1 cellular context compared by ENCODE assay signal in genomic region chr11:78045851-78046485, GRCh38.
TF ChIP-seq lines count a peak whose summit lies in the region.

No MANE protein-coding gene starts in this region.

TF ChIP-seq in WTC11, 78 proteins besides CTCF, POLR2A, EP300 and RAD21 (continued from another document):
- TF ChIP-seq, protein P1, sequence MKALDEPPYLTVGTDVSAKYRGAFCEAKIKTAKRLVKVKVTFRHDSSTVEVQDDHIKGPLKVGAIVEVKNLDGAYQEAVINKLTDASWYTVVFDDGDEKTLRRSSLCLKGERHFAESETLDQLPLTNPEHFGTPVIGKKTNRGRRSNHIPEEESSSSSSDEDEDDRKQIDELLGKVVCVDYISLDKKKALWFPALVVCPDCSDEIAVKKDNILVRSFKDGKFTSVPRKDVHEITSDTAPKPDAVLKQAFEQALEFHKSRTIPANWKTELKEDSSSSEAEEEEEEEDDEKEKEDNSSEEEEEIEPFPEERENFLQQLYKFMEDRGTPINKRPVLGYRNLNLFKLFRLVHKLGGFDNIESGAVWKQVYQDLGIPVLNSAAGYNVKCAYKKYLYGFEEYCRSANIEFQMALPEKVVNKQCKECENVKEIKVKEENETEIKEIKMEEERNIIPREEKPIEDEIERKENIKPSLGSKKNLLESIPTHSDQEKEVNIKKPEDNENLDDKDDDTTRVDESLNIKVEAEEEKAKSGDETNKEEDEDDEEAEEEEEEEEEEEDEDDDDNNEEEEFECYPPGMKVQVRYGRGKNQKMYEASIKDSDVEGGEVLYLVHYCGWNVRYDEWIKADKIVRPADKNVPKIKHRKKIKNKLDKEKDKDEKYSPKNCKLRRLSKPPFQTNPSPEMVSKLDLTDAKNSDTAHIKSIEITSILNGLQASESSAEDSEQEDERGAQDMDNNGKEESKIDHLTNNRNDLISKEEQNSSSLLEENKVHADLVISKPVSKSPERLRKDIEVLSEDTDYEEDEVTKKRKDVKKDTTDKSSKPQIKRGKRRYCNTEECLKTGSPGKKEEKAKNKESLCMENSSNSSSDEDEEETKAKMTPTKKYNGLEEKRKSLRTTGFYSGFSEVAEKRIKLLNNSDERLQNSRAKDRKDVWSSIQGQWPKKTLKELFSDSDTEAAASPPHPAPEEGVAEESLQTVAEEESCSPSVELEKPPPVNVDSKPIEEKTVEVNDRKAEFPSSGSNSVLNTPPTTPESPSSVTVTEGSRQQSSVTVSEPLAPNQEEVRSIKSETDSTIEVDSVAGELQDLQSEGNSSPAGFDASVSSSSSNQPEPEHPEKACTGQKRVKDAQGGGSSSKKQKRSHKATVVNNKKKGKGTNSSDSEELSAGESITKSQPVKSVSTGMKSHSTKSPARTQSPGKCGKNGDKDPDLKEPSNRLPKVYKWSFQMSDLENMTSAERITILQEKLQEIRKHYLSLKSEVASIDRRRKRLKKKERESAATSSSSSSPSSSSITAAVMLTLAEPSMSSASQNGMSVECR (CRISPR knock-in tag; IDR thresholded peaks at IDR 0.05; ENCODE audit: borderline replicate concordance) = 0 out of 2 replicates have a peak, but pooled peaks have one; percentile 23
- TF ChIP-seq OVOL2 (CRISPR knock-in tag; IDR thresholded peaks at IDR 0.05; ENCODE audit: borderline replicate concordance) = no peak
- no peak for TF ChIP-seq ZBTB43 (CRISPR knock-in tag; IDR thresholded peaks at IDR 0.05)
- no peak for TF ChIP-seq ZNF219 (CRISPR knock-in tag; IDR thresholded peaks at IDR 0.05; ENCODE audit: borderline replicate concordance)
- TF ChIP-seq MXD4 (CRISPR knock-in tag; IDR thresholded peaks at IDR 0.05; ENCODE audit: borderline replicate concordance) = no peak
- no peak for TF ChIP-seq JAZF1 (CRISPR knock-in tag; IDR thresholded peaks at IDR 0.05)
- TF ChIP-seq, protein P2, sequence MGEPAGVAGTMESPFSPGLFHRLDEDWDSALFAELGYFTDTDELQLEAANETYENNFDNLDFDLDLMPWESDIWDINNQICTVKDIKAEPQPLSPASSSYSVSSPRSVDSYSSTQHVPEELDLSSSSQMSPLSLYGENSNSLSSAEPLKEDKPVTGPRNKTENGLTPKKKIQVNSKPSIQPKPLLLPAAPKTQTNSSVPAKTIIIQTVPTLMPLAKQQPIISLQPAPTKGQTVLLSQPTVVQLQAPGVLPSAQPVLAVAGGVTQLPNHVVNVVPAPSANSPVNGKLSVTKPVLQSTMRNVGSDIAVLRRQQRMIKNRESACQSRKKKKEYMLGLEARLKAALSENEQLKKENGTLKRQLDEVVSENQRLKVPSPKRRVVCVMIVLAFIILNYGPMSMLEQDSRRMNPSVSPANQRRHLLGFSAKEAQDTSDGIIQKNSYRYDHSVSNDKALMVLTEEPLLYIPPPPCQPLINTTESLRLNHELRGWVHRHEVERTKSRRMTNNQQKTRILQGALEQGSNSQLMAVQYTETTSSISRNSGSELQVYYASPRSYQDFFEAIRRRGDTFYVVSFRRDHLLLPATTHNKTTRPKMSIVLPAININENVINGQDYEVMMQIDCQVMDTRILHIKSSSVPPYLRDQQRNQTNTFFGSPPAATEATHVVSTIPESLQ (CRISPR knock-in tag; IDR thresholded peaks at IDR 0.05) = no peak
- TF ChIP-seq, protein P3, sequence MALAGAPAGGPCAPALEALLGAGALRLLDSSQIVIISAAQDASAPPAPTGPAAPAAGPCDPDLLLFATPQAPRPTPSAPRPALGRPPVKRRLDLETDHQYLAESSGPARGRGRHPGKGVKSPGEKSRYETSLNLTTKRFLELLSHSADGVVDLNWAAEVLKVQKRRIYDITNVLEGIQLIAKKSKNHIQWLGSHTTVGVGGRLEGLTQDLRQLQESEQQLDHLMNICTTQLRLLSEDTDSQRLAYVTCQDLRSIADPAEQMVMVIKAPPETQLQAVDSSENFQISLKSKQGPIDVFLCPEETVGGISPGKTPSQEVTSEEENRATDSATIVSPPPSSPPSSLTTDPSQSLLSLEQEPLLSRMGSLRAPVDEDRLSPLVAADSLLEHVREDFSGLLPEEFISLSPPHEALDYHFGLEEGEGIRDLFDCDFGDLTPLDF (CRISPR knock-in tag; IDR thresholded peaks at IDR 0.05) = no peak
- TF ChIP-seq MAX (CRISPR knock-in tag; IDR thresholded peaks at IDR 0.05) = peak; percentile 71; the same call in 1 of the 2 replicates
- TF ChIP-seq NR3C1 (CRISPR knock-in tag; conservative IDR thresholded peaks at IDR 0.05; ENCODE audit: low read depth) = no peak
- TF ChIP-seq ZNF121 (CRISPR knock-in tag; IDR thresholded peaks at IDR 0.05) = no peak
- TF ChIP-seq, protein P4, sequence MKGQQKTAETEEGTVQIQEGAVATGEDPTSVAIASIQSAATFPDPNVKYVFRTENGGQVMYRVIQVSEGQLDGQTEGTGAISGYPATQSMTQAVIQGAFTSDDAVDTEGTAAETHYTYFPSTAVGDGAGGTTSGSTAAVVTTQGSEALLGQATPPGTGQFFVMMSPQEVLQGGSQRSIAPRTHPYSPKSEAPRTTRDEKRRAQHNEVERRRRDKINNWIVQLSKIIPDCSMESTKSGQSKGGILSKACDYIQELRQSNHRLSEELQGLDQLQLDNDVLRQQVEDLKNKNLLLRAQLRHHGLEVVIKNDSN (CRISPR knock-in tag; IDR thresholded peaks at IDR 0.05) = 0 out of 2 replicates have a peak, but pooled peaks have one; percentile 25
- no peak for TF ChIP-seq FOXP1 (CRISPR knock-in tag; IDR thresholded peaks at IDR 0.05; ENCODE audit: borderline replicate concordance)
- TF ChIP-seq ZSCAN18 (CRISPR knock-in tag; IDR thresholded peaks at IDR 0.05) = no peak
- TF ChIP-seq CREM (CRISPR knock-in tag; IDR thresholded peaks at IDR 0.05) = no peak
